ENCODE assay signal across 1 cellular context in the genomic region with DNA sequence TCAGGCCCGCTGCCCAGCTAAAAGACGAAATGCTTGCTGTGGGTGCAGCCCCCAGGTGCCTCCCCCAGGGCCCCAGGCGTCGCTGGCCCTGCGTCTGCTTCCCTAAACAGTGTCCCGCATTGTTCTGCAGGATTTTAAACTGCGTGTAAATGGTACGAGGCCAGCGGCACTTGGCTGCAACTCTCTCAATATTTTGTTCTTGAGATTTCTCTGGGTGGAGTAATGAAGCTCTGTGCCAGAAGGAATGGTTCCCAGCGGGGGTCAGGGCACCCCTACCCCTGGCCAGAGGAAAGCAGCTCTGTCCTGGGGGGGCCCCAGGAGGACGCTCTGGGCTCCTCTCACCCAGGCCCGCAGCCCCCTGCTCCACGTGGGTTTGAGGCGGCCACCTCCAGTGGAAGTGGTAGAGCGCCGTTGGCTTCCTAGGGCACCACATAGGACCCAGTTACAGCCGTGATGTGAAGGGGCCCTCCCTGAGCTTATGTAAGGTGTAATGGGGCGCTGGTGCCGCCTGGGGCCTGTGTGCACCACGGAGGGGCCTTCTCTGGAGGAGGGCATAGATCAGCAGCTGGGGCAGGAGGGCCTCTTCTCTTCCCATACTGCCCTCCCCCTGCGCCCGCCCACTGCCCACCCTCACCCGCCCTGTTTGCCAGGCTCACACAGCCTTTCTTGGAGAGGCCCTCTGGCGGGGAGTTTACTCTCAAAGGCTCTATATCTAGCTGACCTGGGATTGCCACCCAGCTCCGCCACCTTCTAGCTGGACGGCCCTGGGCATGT.
TF ChIP-seq lines count a peak whose summit lies in the region.

No MANE protein-coding gene starts in this region.

TF ChIP-seq in endothelial cell of umbilical vein, 7 proteins besides CTCF, POLR2A, EP300 and RAD21:
- no peak for TF ChIP-seq FOS (IDR thresholded peaks at IDR 0.05; ENCODE audit: borderline replicate concordance, insufficient read depth, low read length)
